11 cellular contexts compared by ENCODE assay signal in genomic region chr1:31627301-31627929, GRCh38. TPM values are rescaled to one million over a fixed set of nuclear protein-coding genes. Genes with fewer than 3 reads are reported as not detected.
A peak's percentile ranks its signal among the peaks of the same experiment; 100 is the strongest.
DNase-seq lines count a peak whose midpoint lies in the region; ATAC-seq and TF ChIP-seq lines count a peak whose summit lies in the region.
"Had no signal": no experiment of that assay in that cellular context is flagged by ENCODE, and none has a peak within 500 bp of the region (broad histone marks: within the 10 kb centered on the region; RNA-seq: fewer than 3 reads in every experiment).

No MANE protein-coding gene starts in this region.

- H3K4ac ChIP-seq in neuronal stem cell (ENCODE audit: low read length): no peak overlapping the region

- TF ChIP-seq CTCF in gastroesophageal sphincter (IDR thresholded peaks at IDR 0.05): no peak

- H3K9ac ChIP-seq in neuronal stem cell (ENCODE audit: low read depth, low read length, poor library complexity): peak overlapping the region; percentile 30

- H2BK15ac ChIP-seq in neuronal stem cell (ENCODE audit: low read length): no peak overlapping the region

- H2BK12ac ChIP-seq in neuronal stem cell (ENCODE audit: low read length): no peak overlapping the region

- peak overlapping the region; percentile 52 for H3K23ac ChIP-seq in neuronal stem cell (ENCODE audit: low read depth, low read length, poor library complexity)

- no peak overlapping the region for H3K4me2 ChIP-seq in neuronal stem cell (ENCODE audit: insufficient read depth, low read length, poor library complexity, severe bottlenecking)
- H3K4me2 ChIP-seq: A549 had no signal

- no peak for TF ChIP-seq EP300 in gastroesophageal sphincter (IDR thresholded peaks at IDR 0.05)

- H2AK5ac ChIP-seq in neuronal stem cell (ENCODE audit: low read depth, low read length): peak overlapping the region; percentile 7

- H3K27ac ChIP-seq in gastroesophageal sphincter: peak overlapping the region in 3 of 4 donors; percentile 21 to 75 (median 53)
- H3K27ac ChIP-seq in neuronal stem cell (replicated peaks; ENCODE audit: low read length): no peak overlapping the region
- H3K27ac ChIP-seq: A549 had no signal

- H3K36me3 ChIP-seq in gastroesophageal sphincter (peaks cover 0 to 58% of the 10 kb centered on the region in 2 donors), neuronal stem cell (replicated peaks in 1 of 2; ENCODE audit: control insufficient read depth in 2 of 2, insufficient read depth in 2 of 2, low read length in 2 of 2) (peaks cover 13 to 46% of the 10 kb centered on the region in 2 donors)

- H3K27me3 ChIP-seq in gastroesophageal sphincter: no peaks in the 10 kb centered on the region
- H3K27me3 ChIP-seq in neuronal stem cell (ENCODE audit: control insufficient read depth in 3 of 3, insufficient read depth in 3 of 3, low read depth in 1 of 3, low read length in 3 of 3): no peaks in the 10 kb centered on the region

- peak; percentile 34 for ATAC-seq in gastroesophageal sphincter
- no peak for ATAC-seq in HG03196 (IDR thresholded peaks at IDR 0.05; ENCODE audit: unreplicated experiment)
- ATAC-seq: A549 had no signal

- no peaks in the 10 kb centered on the region for H3K9me3 ChIP-seq in gastroesophageal sphincter
- no peaks in the 10 kb centered on the region for H3K9me3 ChIP-seq in neuronal stem cell (replicated peaks in 1 of 2; ENCODE audit: control insufficient read depth in 2 of 2, insufficient read depth in 1 of 2, low read depth in 1 of 2, low read length in 2 of 2)
- H3K9me3 ChIP-seq: A549 had no signal

- H3K4me1 ChIP-seq in gastroesophageal sphincter: peaks cover 0 to 28% (median 0%) of the 10 kb centered on the region in 3 donors
- peaks cover 8 to 14% of the 10 kb centered on the region in 2 donors for H3K4me1 ChIP-seq in neuronal stem cell (ENCODE audit: control insufficient read depth in 2 of 2, insufficient read depth in 1 of 2, low read depth in 1 of 2, low read length in 2 of 2)
- H3K4me1 ChIP-seq: A549 had no signal

- no peak overlapping the region for H3K18ac ChIP-seq in neuronal stem cell (ENCODE audit: low read length)

- H3K4me3 ChIP-seq in gastroesophageal sphincter (no peak overlapping the region), neuronal stem cell (ENCODE audit: low read length in 2 of 2) (no peak overlapping the region)
- H3K4me3 ChIP-seq: A549 had no signal

- no peak overlapping the region for H2BK120ac ChIP-seq in neuronal stem cell (ENCODE audit: low read depth, low read length)

- H2AFZ ChIP-seq in neuronal stem cell (ENCODE audit: low read length): no peak overlapping the region

- TF ChIP-seq POLR2A in gastroesophageal sphincter (IDR thresholded peaks at IDR 0.05): no peak

- H3K79me1 ChIP-seq in neuronal stem cell (ENCODE audit: low read depth, low read length): no peaks in the 10 kb centered on the region

- DNase-seq in activated effector memory CD4-positive, alpha-beta T cell treated with anti-CD3 and anti-CD28 coated beads, Interleukin-2, amount 50 U/mL, for 16 hours: peak; percentile 58
- no peak for DNase-seq in activated effector memory CD4-positive, alpha-beta T cell treated with Interleukin-2 at 50 U/mL for 16 hours
- no peak for DNase-seq in neuronal stem cell (ENCODE audit: low spot score)
- no peak for DNase-seq in OCI-M2 (lab: John Stamatoyannopoulos, UW; ENCODE audit: unreplicated experiment)
- DNase-seq in activated gamma-delta T cell (lab: John Stamatoyannopoulos, UW): no peak
- DNase-seq in stimulated activated CD4-positive, alpha-beta T cell treated with anti-CD3 and anti-CD28 coated beads, Interleukin-4, amount 100 ng/mL, for 24 hours: no peak

- WGBS in gastroesophageal sphincter (ENCODE audit: low coverage in 1 of 2), 2 donors: no CpG with 5 or more reads among the region's 13 CpGs
- no CpG with 5 or more reads among the region's 13 CpGs for WGBS in neuronal stem cell (ENCODE audit: extremely low coverage in 2 of 2, insufficient read length in 2 of 2, insufficient replicate concordance in 1 of 2), 2 donors

- H4K8ac ChIP-seq in neuronal stem cell (ENCODE audit: low read depth, low read length): no peak overlapping the region

- no peak overlapping the region for H2BK5ac ChIP-seq in neuronal stem cell (ENCODE audit: low read length)

- no peak overlapping the region for H4K91ac ChIP-seq in neuronal stem cell (ENCODE audit: low read depth, low read length, poor library complexity)

- H3K14ac ChIP-seq in neuronal stem cell (ENCODE audit: low read length): no peak overlapping the region

RNA-seq across cellular contexts. Expression of gene HCRTR1, which starts 9.9 kb away (rescaled TPM):
- total RNA-seq in gastroesophageal sphincter: under 1 TPM in 3 of 4 donors, not detected in 1; 0.23 to 0.82 (median 0.67) TPM
- polyA plus RNA-seq in neuronal stem cell (2013, experiment 1 of 2): 0.28 TPM
- 0.22 TPM for polyA plus RNA-seq in neuronal stem cell (2013, experiment 2 of 2)
- total RNA-seq: OCI-LY7 had no signal
- polyA plus RNA-seq: A549, keratinocyte had no signal

RNA-seq across cellular contexts. Expression of gene PEF1, which starts 17.3 kb away (rescaled TPM):
- total RNA-seq in gastroesophageal sphincter: 100 to 1,000 TPM in 1 of 4 donors, 10 to 100 TPM in 3; 71.3 to 109 (median 88.7) TPM
- polyA plus RNA-seq in neuronal stem cell (2013, experiment 1 of 2): 43.1 TPM
- 43.8 TPM for polyA plus RNA-seq in neuronal stem cell (2013, experiment 2 of 2)

RNA-seq across cellular contexts. Expression of gene TINAGL1, which starts 51.1 kb away (rescaled TPM):
- 100 to 1,000 TPM; 152 to 368 (median 248) TPM for total RNA-seq in gastroesophageal sphincter
- polyA plus RNA-seq in neuronal stem cell (2013, experiment 1 of 2): 0.06 TPM
- not detected for polyA plus RNA-seq in neuronal stem cell (2013, experiment 2 of 2)
